Comparison of ENCODE assay signal across 8 cellular contexts in the genomic region with DNA sequence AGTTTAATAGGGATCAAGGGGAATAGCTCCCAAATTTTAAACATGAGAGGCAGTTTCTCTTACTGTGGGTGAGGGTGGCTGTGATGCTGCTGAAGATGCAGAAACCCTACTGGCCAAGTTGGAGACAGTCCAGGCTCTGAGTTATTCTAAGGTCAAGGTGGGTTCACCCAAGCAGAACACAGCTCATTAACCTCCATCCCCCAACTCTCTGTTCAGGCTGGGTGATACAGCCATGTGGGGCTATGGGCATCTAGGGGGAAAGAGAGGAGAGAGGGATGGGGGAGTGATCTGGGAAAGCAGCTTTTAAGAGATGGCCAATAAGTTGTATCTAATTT. TPM values are rescaled to one million over a fixed set of nuclear protein-coding genes. Genes with fewer than 3 reads are reported as not detected.
DNase-seq lines count a peak whose midpoint lies in the region; ATAC-seq, FAIRE-seq and TF ChIP-seq lines count a peak whose summit lies in the region.

No MANE protein-coding gene starts in this region.

- peaks cover 5% of the 10 kb centered on the region for H3K27me3 Mint-ChIP-seq in brain
- H3K27me3 Mint-ChIP-seq in activated CD4-positive, alpha-beta T cell treated with anti-CD3 and anti-CD28 coated beads, Interleukin-2, amount 10 ng/mL, durations not matched to agents 7 days and 5 days: peaks cover 2% of the 10 kb centered on the region
- peaks cover 0 to 5% of the 10 kb centered on the region in 2 donors for H3K27me3 Mint-ChIP-seq in effector memory CD8-positive, alpha-beta T cell

- no peaks in the 10 kb centered on the region for H3K9me3 ChIP-seq in small intestine (ENCODE audit: control insufficient read depth, low read depth)

- POLR2A ChIA-PET in activated CD4-positive, alpha-beta T cell treated with anti-CD3 and anti-CD28 coated beads, Interleukin-2, amount 10 ng/mL, durations not matched to agents 7 days and 5 days (lab: Charles Lee): no interaction called here

- TF ChIP-seq CTCF in brain (conservative IDR thresholded peaks at IDR 0.05): no peak

- peaks cover 5 to 6% of the 10 kb centered on the region in 2 donors for H3K4me1 ChIP-seq in small intestine (ENCODE audit: control insufficient read depth in 2 of 2, insufficient read depth in 1 of 2, low read depth in 1 of 2, low read length in 1 of 2)

- CTCF ChIA-PET in activated CD4-positive, alpha-beta T cell treated with anti-CD3 and anti-CD28 coated beads, Interleukin-2, amount 10 ng/mL, durations not matched to agents 7 days and 5 days (lab: Charles Lee): interaction anchor here (0.9 to 1.3 kb wide), 2 partner anchors 10 to 19 kb away, joined by 3 to 5 read pairs; a partner anchor contains a TSS

- no peaks in the 10 kb centered on the region for H3K36me3 ChIP-seq in small intestine (ENCODE audit: control insufficient read depth in 2 of 2, insufficient read depth in 2 of 2, low read length in 2 of 2)

- H3K36me3 Mint-ChIP-seq in brain: no peaks in the 10 kb centered on the region
- H3K36me3 Mint-ChIP-seq in stimulated activated effector memory CD8-positive, alpha-beta T cell treated with anti-CD3 and anti-CD28 coated beads, Interleukin-12 subunit alpha, Interleukin-12 subunit beta, amount 100 ng/mL, for 72 hours: no peaks in the 10 kb centered on the region
- H3K36me3 Mint-ChIP-seq in activated CD4-positive, alpha-beta T cell treated with anti-CD3 and anti-CD28 coated beads, Interleukin-2, amount 10 ng/mL, durations not matched to agents 7 days and 5 days (ENCODE audit: low read depth): no peaks in the 10 kb centered on the region
- H3K36me3 Mint-ChIP-seq in effector memory CD8-positive, alpha-beta T cell (ENCODE audit: insufficient read depth): no peaks in the 10 kb centered on the region

- peak; percentile 80 for ATAC-seq in GM19351 (IDR thresholded peaks at IDR 0.05; ENCODE audit: unreplicated experiment)
- peak; percentile 64 for ATAC-seq in HG03064 (IDR thresholded peaks at IDR 0.05; ENCODE audit: low read depth, unreplicated experiment)
- peak; percentile 36 for ATAC-seq in stimulated activated effector memory CD8-positive, alpha-beta T cell treated with anti-CD3 and anti-CD28 coated beads, Interleukin-12 subunit alpha, Interleukin-12 subunit beta, amount 100 ng/mL, for 72 hours
- ATAC-seq in activated CD4-positive, CD25-positive, alpha-beta regulatory T cell treated with anti-CD3 and anti-CD28 coated beads, Interleukin-2, amount 50 U/mL, for 24 hours: no peak
- no peak for ATAC-seq in effector memory CD8-positive, alpha-beta T cell (replicated peaks)

- H3K4me3 Mint-ChIP-seq in brain: peak overlapping the region in 3 of 5 experiments; percentile 52 to 82 (median 68)
- no peak overlapping the region for H3K4me3 Mint-ChIP-seq in stimulated activated effector memory CD8-positive, alpha-beta T cell treated with anti-CD3 and anti-CD28 coated beads, Interleukin-12 subunit alpha, Interleukin-12 subunit beta, amount 100 ng/mL, for 72 hours
- no peak overlapping the region for H3K4me3 Mint-ChIP-seq in activated CD4-positive, alpha-beta T cell treated with anti-CD3 and anti-CD28 coated beads, Interleukin-2, amount 10 ng/mL, durations not matched to agents 7 days and 5 days
- no peak overlapping the region for H3K4me3 Mint-ChIP-seq in effector memory CD8-positive, alpha-beta T cell

- H3K27me3 ChIP-seq in small intestine (ENCODE audit: control insufficient read depth in 2 of 2, insufficient read depth in 2 of 2, low read length in 2 of 2): no peaks in the 10 kb centered on the region

- H3K9me3 Mint-ChIP-seq in brain: no peaks in the 10 kb centered on the region
- H3K9me3 Mint-ChIP-seq in stimulated activated effector memory CD8-positive, alpha-beta T cell treated with anti-CD3 and anti-CD28 coated beads, Interleukin-12 subunit alpha, Interleukin-12 subunit beta, amount 100 ng/mL, for 72 hours: no peaks in the 10 kb centered on the region
- H3K9me3 Mint-ChIP-seq in activated CD4-positive, alpha-beta T cell treated with anti-CD3 and anti-CD28 coated beads, Interleukin-2, amount 10 ng/mL, durations not matched to agents 7 days and 5 days: no peaks in the 10 kb centered on the region
- H3K9me3 Mint-ChIP-seq in effector memory CD8-positive, alpha-beta T cell: no peaks in the 10 kb centered on the region

- peaks cover 50% of the 10 kb centered on the region for H3K4me1 Mint-ChIP-seq in brain
- peaks cover 16% of the 10 kb centered on the region for H3K4me1 Mint-ChIP-seq in stimulated activated effector memory CD8-positive, alpha-beta T cell treated with anti-CD3 and anti-CD28 coated beads, Interleukin-12 subunit alpha, Interleukin-12 subunit beta, amount 100 ng/mL, for 72 hours
- H3K4me1 Mint-ChIP-seq in activated CD4-positive, alpha-beta T cell treated with anti-CD3 and anti-CD28 coated beads, Interleukin-2, amount 10 ng/mL, durations not matched to agents 7 days and 5 days: peaks cover 24% of the 10 kb centered on the region
- H3K4me1 Mint-ChIP-seq in effector memory CD8-positive, alpha-beta T cell (ENCODE audit: low read depth in 2 of 2): peaks cover 1 to 6% of the 10 kb centered on the region in 2 donors

- peak overlapping the region; percentile 22 to 96 (median 93) for H3K27ac Mint-ChIP-seq in brain
- no peak overlapping the region for H3K27ac Mint-ChIP-seq in stimulated activated effector memory CD8-positive, alpha-beta T cell treated with anti-CD3 and anti-CD28 coated beads, Interleukin-12 subunit alpha, Interleukin-12 subunit beta, amount 100 ng/mL, for 72 hours
- no peak overlapping the region for H3K27ac Mint-ChIP-seq in activated CD4-positive, alpha-beta T cell treated with anti-CD3 and anti-CD28 coated beads, Interleukin-2, amount 10 ng/mL, durations not matched to agents 7 days and 5 days
- H3K27ac Mint-ChIP-seq in effector memory CD8-positive, alpha-beta T cell: no peak overlapping the region

- DNase-seq in stimulated activated effector memory CD8-positive, alpha-beta T cell treated with anti-CD3 and anti-CD28 coated beads, Interleukin-12 subunit alpha, Interleukin-12 subunit beta, amount 100 ng/mL, for 72 hours (ENCODE audit: low spot score in 2 of 2): no peak
- DNase-seq in activated CD4-positive, alpha-beta T cell treated with anti-CD3 and anti-CD28 coated beads, Interleukin-2, amount 10 ng/mL, durations not matched to agents 7 days and 5 days: no peak
- DNase-seq in small intestine: no peak
- no peak for DNase-seq in effector memory CD8-positive, alpha-beta T cell

- H3K27ac ChIP-seq in small intestine (ENCODE audit: low read depth in 1 of 2, low read length in 1 of 2): peak overlapping the region in 1 of 2 donors; percentile 74

- no peak for FAIRE-seq in small intestine (lab: Jason Lieb, UNC)

- no peak overlapping the region for H3K4me3 ChIP-seq in small intestine (ENCODE audit: low read depth in 1 of 2, low read length in 2 of 2)

RNA-seq across cellular contexts. Expression of a gene that starts 18.9 kb away (rescaled TPM):
- 3.7 TPM for polyA plus RNA-seq in brain (ENCODE audit: insufficient read depth, low read depth, low replicate concordance)
- 1 to 10 TPM; 9.0 to 9.4 TPM for total RNA-seq in activated CD4-positive, alpha-beta T cell treated with anti-CD3 and anti-CD28 coated beads, Interleukin-2, amount 10 ng/mL, durations not matched to agents 7 days and 5 days
- 10 to 100 TPM in 1 of 3 donors, 1 to 10 TPM in 2; 2.7 to 13.8 (median 3.2) TPM for polyA plus RNA-seq in small intestine

Comparison
In these comparisons a context has a peak if more than half of its experiments do, and no peak if none do; other contexts are left out.
1. ATAC-seq: peak in GM19351 (single experiment), HG03064 (single experiment) and stimulated activated effector memory CD8-positive, alpha-beta T cell treated with anti-CD3 and anti-CD28 coated beads, Interleukin-12 subunit alpha, Interleukin-12 subunit beta, amount 100 ng/mL, for 72 hours (single experiment); none in activated CD4-positive, CD25-positive, alpha-beta regulatory T cell treated with anti-CD3 and anti-CD28 coated beads, Interleukin-2, amount 50 U/mL, for 24 hours (0 of 2) and effector memory CD8-positive, alpha-beta T cell (single experiment).
2. H3K27ac Mint-ChIP-seq: peak in brain (5 of 5); none in stimulated activated effector memory CD8-positive, alpha-beta T cell treated with anti-CD3 and anti-CD28 coated beads, Interleukin-12 subunit alpha, Interleukin-12 subunit beta, amount 100 ng/mL, for 72 hours (single experiment), activated CD4-positive, alpha-beta T cell treated with anti-CD3 and anti-CD28 coated beads, Interleukin-2, amount 10 ng/mL, durations not matched to agents 7 days and 5 days (single experiment) and effector memory CD8-positive, alpha-beta T cell (0 of 2).
3. H3K4me3 Mint-ChIP-seq: peak in brain (3 of 5); none in stimulated activated effector memory CD8-positive, alpha-beta T cell treated with anti-CD3 and anti-CD28 coated beads, Interleukin-12 subunit alpha, Interleukin-12 subunit beta, amount 100 ng/mL, for 72 hours (single experiment), activated CD4-positive, alpha-beta T cell treated with anti-CD3 and anti-CD28 coated beads, Interleukin-2, amount 10 ng/mL, durations not matched to agents 7 days and 5 days (single experiment) and effector memory CD8-positive, alpha-beta T cell (0 of 2).